ENCODE assay signal across 13 cellular contexts in the genomic region with DNA sequence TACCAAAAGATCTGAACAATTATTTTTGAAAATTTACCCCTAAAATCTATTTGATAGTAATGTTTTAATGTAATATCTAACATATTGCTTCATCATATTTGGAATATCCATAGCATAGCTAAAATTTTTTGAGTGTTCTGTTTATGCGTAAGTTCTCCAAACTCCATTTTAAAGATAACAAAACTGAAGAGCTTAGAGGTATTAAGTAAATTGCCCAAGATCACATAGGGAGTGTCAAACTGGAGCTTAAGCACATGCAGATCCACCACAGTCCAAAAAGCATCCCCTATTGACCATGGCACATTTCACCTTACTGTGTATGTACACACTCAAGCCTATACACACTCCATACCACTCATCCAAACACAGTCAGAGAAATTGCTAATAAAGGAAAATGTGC.
DNase-seq lines count a peak whose midpoint lies in the region; ATAC-seq, FAIRE-seq and TF ChIP-seq lines count a peak whose summit lies in the region.
"Had no signal": no experiment of that assay in that cellular context is flagged by ENCODE, and none has a peak within 500 bp of the region (broad histone marks: within the 10 kb centered on the region; RNA-seq: fewer than 3 reads in every experiment).

No MANE protein-coding gene starts in this region.

- peak overlapping the region in 7 of 10 donors; percentile 29 to 75 (median 61) for H3K27ac ChIP-seq in heart right ventricle
- no peak overlapping the region for H3K27ac ChIP-seq in keratinocyte (ENCODE audit: control insufficient read depth, insufficient read depth, low read length)
- H3K27ac ChIP-seq in skin epidermis, result peak overlapping the region in 11 of 21 experiments; percentile 3 to 71 (median 26)
- H3K27ac ChIP-seq in HepG2 (ENCODE audit: extremely low read length, insufficient read depth, low read length), result no peak overlapping the region
- no peak overlapping the region for H3K27ac ChIP-seq in endodermal cell (ENCODE audit: low read depth, low read length)

- H3K36me3 Mint-ChIP-seq in activated T-cell treated with anti-CD3 and anti-CD28 coated beads, Interleukin-2, amount 50 U/mL, for 4 hours (ENCODE audit: insufficient read depth), result no peaks in the 10 kb centered on the region
- H3K36me3 Mint-ChIP-seq in endodermal cell (ENCODE audit: low read depth), result no peaks in the 10 kb centered on the region

- H4K20me1 ChIP-seq in keratinocyte (ENCODE audit: control insufficient read depth, extremely low read depth, insufficient read depth, low read length) (no peaks in the 10 kb centered on the region), HepG2 (ENCODE audit: insufficient read depth, low read length) (no peaks in the 10 kb centered on the region)

- no peak overlapping the region for H3K27ac Mint-ChIP-seq in endodermal cell
- H3K27ac Mint-ChIP-seq: HFFc6 had no signal

- no peaks in the 10 kb centered on the region for H3K9me3 ChIP-seq in heart right ventricle
- H3K9me3 ChIP-seq in keratinocyte (ENCODE audit: control insufficient read depth, low read depth, low read length), result no peaks in the 10 kb centered on the region
- H3K9me3 ChIP-seq in HepG2 (ENCODE audit: low read length), result no peaks in the 10 kb centered on the region
- no peaks in the 10 kb centered on the region for H3K9me3 ChIP-seq in endodermal cell (ENCODE audit: control insufficient read depth, low read length)

- H3K36me3 ChIP-seq in heart right ventricle (no peaks in the 10 kb centered on the region), keratinocyte (ENCODE audit: control insufficient read depth in 2 of 2, extremely low read depth in 1 of 2, insufficient read depth in 2 of 2, low read length in 2 of 2) (no peaks in the 10 kb centered on the region), HepG2 (replicated peaks in 1 of 2; ENCODE audit: control insufficient read depth in 1 of 2, insufficient read depth in 2 of 2, low read length in 2 of 2) (no peaks in the 10 kb centered on the region), endodermal cell (ENCODE audit: control insufficient read depth, insufficient read depth, low read length) (no peaks in the 10 kb centered on the region)

- H2AFZ ChIP-seq in keratinocyte (ENCODE audit: control insufficient read depth, low read length) (no peak overlapping the region), HepG2 (ENCODE audit: low read length) (no peak overlapping the region)

- H3K79me2 ChIP-seq in keratinocyte (ENCODE audit: control insufficient read depth, insufficient read depth, low read length), result no peaks in the 10 kb centered on the region
- no peaks in the 10 kb centered on the region for H3K79me2 ChIP-seq in HepG2 (ENCODE audit: insufficient read depth, low read length)

- BruUV-seq in HepG2 (replicated peaks; lab: Mats Ljungman, UMichigan), result no TSS peak

- POLR2A ChIA-PET in HepG2 (lab: Yijun Ruan, JAX), result no interaction called here

- no peak overlapping the region for H3K4me3 Mint-ChIP-seq in activated T-cell treated with anti-CD3 and anti-CD28 coated beads, Interleukin-2, amount 50 U/mL, for 4 hours
- H3K4me3 Mint-ChIP-seq in endodermal cell, result no peak overlapping the region
- H3K4me3 Mint-ChIP-seq: HFFc6 had no signal

- H3K4me1 ChIP-seq in heart right ventricle, result peaks cover 0 to 58% (median 37%) of the 10 kb centered on the region in 9 donors
- peaks cover 8% of the 10 kb centered on the region for H3K4me1 ChIP-seq in keratinocyte (ENCODE audit: control insufficient read depth, extremely low read depth, insufficient read depth, low read length)
- peaks cover 29% of the 10 kb centered on the region for H3K4me1 ChIP-seq in HepG2 (ENCODE audit: insufficient read depth, low read length)
- peaks cover 8% of the 10 kb centered on the region for H3K4me1 ChIP-seq in endodermal cell (ENCODE audit: control insufficient read depth, insufficient read depth, low read length)

- dilution Hi-C loops in keratinocyte (cut with MboI; ENCODE audit: extremely low pct_ligation_motif_present, low sequenced_read_pairs), result no loop called here

- DNase-seq in heart right ventricle, result no peak
- no peak for DNase-seq in left cardiac atrium
- DNase-seq in keratinocyte (ENCODE audit: low read depth, low spot score), result no peak
- DNase-seq in activated T-cell treated with anti-CD3 and anti-CD28 coated beads, Interleukin-2, amount 50 U/mL, for 4 hours, result no peak
- no peak for DNase-seq in HepG2 (ENCODE audit: low spot score)
- no peak for DNase-seq in endodermal cell
- DNase-seq: C1 segment of cervical spinal cord, HFFc6, MM.1S, NCI-H1105, NCI-H187 had no signal

- TF ChIP-seq POLR2A in HepG2 (IDR thresholded peaks at IDR 0.05; ENCODE audit: insufficient read depth in 1 of 2, low read depth in 2 of 2, low read length in 2 of 2), result no peak

- intact Hi-C loops in heart right ventricle (cut with DNase I), result loop anchor here in 5 of 10 donors (5.0 to 10.0 kb wide), 5 partner anchors 76 to 171 kb away; no protein-coding TSS in a partner anchor
- intact Hi-C loops in left cardiac atrium (cut with DNase I), result no loop called here
- intact Hi-C loops in HepG2 (cut with micrococcal nuclease; ENCODE audit: unreplicated experiment), result no loop called here

- H3K9ac ChIP-seq in keratinocyte (ENCODE audit: control insufficient read depth, extremely low read depth, insufficient read depth, low read length), result no peak overlapping the region
- H3K9ac ChIP-seq in HepG2 (ENCODE audit: insufficient read depth, low read depth, low read length), result no peak overlapping the region
- H3K9ac ChIP-seq in endodermal cell (ENCODE audit: extremely low read depth, low read length, poor library complexity, severe bottlenecking), result no peak overlapping the region

- H3K4me3 ChIP-seq in heart right ventricle, result no peak overlapping the region
- H3K4me3 ChIP-seq in keratinocyte (ENCODE audit: control insufficient read depth in 2 of 3, extremely low read depth in 1 of 3, insufficient read depth in 2 of 3, low read depth in 1 of 3, low read length in 3 of 3), result no peak overlapping the region
- H3K4me3 ChIP-seq in skin epidermis, result no peak overlapping the region
- no peak overlapping the region for H3K4me3 ChIP-seq in HepG2 (replicated peaks in 1 of 3; ENCODE audit: insufficient read depth in 1 of 3, low read depth in 2 of 3, low read length in 3 of 3)
- no peak overlapping the region for H3K4me3 ChIP-seq in endodermal cell (ENCODE audit: low read length)

- H3K27me3 ChIP-seq in heart right ventricle (no peaks in the 10 kb centered on the region), keratinocyte (ENCODE audit: control insufficient read depth, extremely low read depth, insufficient read depth, low read length) (no peaks in the 10 kb centered on the region), HepG2 (ENCODE audit: control insufficient read depth in 1 of 2, insufficient read depth in 2 of 2, low read length in 2 of 2) (no peaks in the 10 kb centered on the region), endodermal cell (ENCODE audit: control insufficient read depth, insufficient read depth, low read length, poor library complexity, severe bottlenecking) (no peaks in the 10 kb centered on the region)

- WGBS in heart right ventricle, 2 donors, result 96 to 100% methylated on average over 1 of the region's 1 CpG
- WGBS in HepG2 (ENCODE audit: low lambda C conversion rate), result 95% methylated on average over 1 of the region's 1 CpG
- 100% methylated on average over 1 of the region's 1 CpG for WGBS in endodermal cell (ENCODE audit: insufficient coverage in 1 of 2, insufficient read length in 1 of 2), 2 experiments

- in situ Hi-C loops in HepG2 (cut with HindIII; ENCODE audit: extremely low pct_ligation_motif_present, low pct_unique_long_range_greater_than_20kb), result no loop called here

- no peaks in the 10 kb centered on the region for H3K27me3 Mint-ChIP-seq in activated T-cell treated with anti-CD3 and anti-CD28 coated beads, Interleukin-2, amount 50 U/mL, for 4 hours (ENCODE audit: low read depth)
- no peaks in the 10 kb centered on the region for H3K27me3 Mint-ChIP-seq in endodermal cell (ENCODE audit: insufficient read depth)

- no peaks in the 10 kb centered on the region for H3K9me3 Mint-ChIP-seq in activated T-cell treated with anti-CD3 and anti-CD28 coated beads, Interleukin-2, amount 50 U/mL, for 4 hours
- peaks cover 1% of the 10 kb centered on the region for H3K9me3 Mint-ChIP-seq in endodermal cell
- H3K9me3 Mint-ChIP-seq: HFFc6 had no signal

- H3K4me1 Mint-ChIP-seq in activated T-cell treated with anti-CD3 and anti-CD28 coated beads, Interleukin-2, amount 50 U/mL, for 4 hours (ENCODE audit: low read depth), result peaks cover 10% of the 10 kb centered on the region
- peaks cover 48% of the 10 kb centered on the region for H3K4me1 Mint-ChIP-seq in endodermal cell

- TF ChIP-seq EP300 in HepG2 (IDR thresholded peaks at IDR 0.05; ENCODE audit: low read depth in 2 of 2, low read length in 2 of 2) (no peak), HepG2 (CRISPR knock-in tag; IDR thresholded peaks at IDR 0.05; ENCODE audit: borderline replicate concordance) (no peak)

- no peaks in the 10 kb centered on the region for H3K9me1 ChIP-seq in keratinocyte (ENCODE audit: control insufficient read depth, extremely low read depth, insufficient read depth, low read length)

- CTCF ChIA-PET in HepG2 (lab: Yijun Ruan, JAX; ENCODE audit: low intra/inter-chr PET ratio, low total read pairs), result no interaction called here

- TF ChIP-seq RAD21 in HepG2 (CRISPR knock-in tag; IDR thresholded peaks at IDR 0.05), result no peak

- H3K4me2 ChIP-seq in keratinocyte (ENCODE audit: control insufficient read depth, extremely low read depth, insufficient read depth, low read depth, low read length) (no peak overlapping the region), HepG2 (ENCODE audit: low read depth, low read length) (no peak overlapping the region)

- TF ChIP-seq CTCF in heart right ventricle (IDR thresholded peaks at IDR 0.05), result no peak
- TF ChIP-seq CTCF in keratinocyte (optimal IDR thresholded peaks at IDR 0.05 in 1 of 3, IDR thresholded peaks at IDR 0.05 in 1 of 3, conservative IDR thresholded peaks at IDR 0.05 in 1 of 3; ENCODE audit: extremely low read depth in 1 of 3, insufficient read depth in 2 of 3, low read length in 3 of 3), result no peak
- no peak for TF ChIP-seq CTCF in HepG2 (CRISPR knock-in tag; IDR thresholded peaks at IDR 0.05)
- no peak for TF ChIP-seq CTCF in endodermal cell (conservative IDR thresholded peaks at IDR 0.05)

- ATAC-seq in heart right ventricle, result no peak
- ATAC-seq in left cardiac atrium, result no peak
- ATAC-seq in activated T-cell treated with anti-CD3 and anti-CD28 coated beads, Interleukin-2, amount 50 U/mL, for 4 hours, result no peak
- no peak for ATAC-seq in HepG2
- ATAC-seq in HG02885 (IDR thresholded peaks at IDR 0.05; ENCODE audit: poor library complexity, unreplicated experiment), result no peak

- FAIRE-seq in keratinocyte (lab: Jason Lieb, UNC) (peak; percentile 39), HepG2 (lab: Jason Lieb, UNC) (no peak)

TF ChIP-seq in HepG2, 621 proteins besides CTCF, POLR2A, EP300 and RAD21 (continues in another document):
- TF ChIP-seq HNRNPLL (IDR thresholded peaks at IDR 0.05; ENCODE audit: low read depth, low read length, poor library complexity, severe bottlenecking), result no peak
- TF ChIP-seq ELF4 (CRISPR knock-in tag; IDR thresholded peaks at IDR 0.05; ENCODE audit: borderline replicate concordance), result no peak
- TF ChIP-seq RBM22 (optimal IDR thresholded peaks at IDR 0.05; ENCODE audit: low read length), result no peak
- TF ChIP-seq ZNF788 (CRISPR knock-in tag; IDR thresholded peaks at IDR 0.05; ENCODE audit: borderline replicate concordance), result no peak

Comparison
In these comparisons a context has a peak if more than half of its experiments do, and no peak if none do; other contexts are left out.
1. H3K27ac ChIP-seq: peak in heart right ventricle (7 of 10) and skin epidermis (11 of 21); none in keratinocyte (single experiment), HepG2 (single experiment) and endodermal cell (single experiment).